In the genomic region with DNA sequence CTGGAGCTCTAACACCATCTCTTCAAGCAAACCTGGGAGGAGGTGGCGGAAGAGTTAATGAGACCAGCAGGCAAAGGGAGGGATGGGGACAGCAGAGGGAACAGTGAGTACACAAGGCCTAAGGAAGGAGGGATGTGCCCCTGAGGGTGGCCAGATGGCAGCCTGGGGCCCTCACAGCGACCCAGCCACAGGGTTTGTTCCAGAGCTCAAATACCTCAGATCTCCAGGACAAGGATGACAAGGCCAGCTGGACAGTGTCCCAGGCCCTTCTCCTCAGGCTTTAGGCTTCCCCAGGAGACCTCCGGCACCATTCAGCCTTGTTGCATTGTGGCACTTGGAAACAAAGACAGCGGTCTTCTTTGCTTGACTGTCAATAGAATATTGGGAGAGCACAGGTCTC, we compare ENCODE assay signal across 22 cellular contexts. TPM values are rescaled to one million over a fixed set of nuclear protein-coding genes. Genes with fewer than 3 reads are reported as not detected.
DNase-seq lines count a peak whose midpoint lies in the region; ATAC-seq and TF ChIP-seq lines count a peak whose summit lies in the region.
"Had no signal": no experiment of that assay in that cellular context is flagged by ENCODE, and none has a peak within 500 bp of the region (broad histone marks: within the 10 kb centered on the region; RNA-seq: fewer than 3 reads in every experiment).

No MANE protein-coding gene starts in this region.

- no peaks in the 10 kb centered on the region for H3K9me3 Mint-ChIP-seq in type B pancreatic cell
- H3K9me3 Mint-ChIP-seq: activated CD4-positive, alpha-beta T cell treated with anti-CD3 and anti-CD28 coated beads, Interleukin-2, amount 10 ng/mL, durations not matched to agents 24 days and 14 days; CD4-positive, alpha-beta memory T cell; natural killer cell treated with Interleukin-12 subunit alpha and Interleukin-12 subunit beta and Interleukin-15 and Interleukin-18, amount 100 ng/mL, for 72 hours had no signal

- H3K27ac Mint-ChIP-seq in type B pancreatic cell: no peak overlapping the region
- H3K27ac Mint-ChIP-seq: activated CD4-positive, alpha-beta T cell treated with anti-CD3 and anti-CD28 coated beads, Interleukin-2, amount 10 ng/mL, durations not matched to agents 24 days and 14 days had no signal

- ATAC-seq in Right ventricle myocardium inferior: no peak
- no peak for ATAC-seq in GM19035 (IDR thresholded peaks at IDR 0.05; ENCODE audit: unreplicated experiment)
- ATAC-seq in HG03159 (IDR thresholded peaks at IDR 0.05; ENCODE audit: unreplicated experiment): no peak

- H3K4me1 ChIP-seq in left ventricle myocardium inferior (peaks cover 66% of the 10 kb centered on the region), vagina (peaks cover 37% of the 10 kb centered on the region)

- no peak overlapping the region for H3K4me3 Mint-ChIP-seq in type B pancreatic cell
- H3K4me3 Mint-ChIP-seq: activated CD4-positive, alpha-beta T cell treated with anti-CD3 and anti-CD28 coated beads, Interleukin-2, amount 10 ng/mL, durations not matched to agents 24 days and 14 days; CD4-positive, alpha-beta memory T cell; natural killer cell treated with Interleukin-12 subunit alpha and Interleukin-12 subunit beta and Interleukin-15 and Interleukin-18, amount 100 ng/mL, for 72 hours had no signal

- DNase-seq in left ventricle myocardium inferior (no peak), Right ventricle myocardium inferior (ENCODE audit: missing footprints) (no peak), caudate nucleus (lab: John Stamatoyannopoulos, UW) (peak in 12 of 61 donors; percentile 19 to 80 (median 42)), vagina (ENCODE audit: extremely low spot score in 2 of 2) (no peak), type B pancreatic cell (ENCODE audit: extremely low spot score, unreplicated experiment) (no peak)
- DNase-seq: ACHN; activated CD4-positive, alpha-beta T cell treated with anti-CD3 and anti-CD28 coated beads, Interleukin-2, amount 10 ng/mL, durations not matched to agents 24 days and 14 days; activated CD8-positive, alpha-beta memory T cell treated with anti-CD3 and anti-CD28 coated beads, Interleukin-2, amount 50 U/mL, for 48 hours; activated effector memory CD4-positive, alpha-beta T cell treated with anti-CD3 and anti-CD28 coated beads, Interleukin-2, amount 50 U/mL, for 16 hours; CD4-positive, alpha-beta memory T cell; DMS79 treated with DMSO at 0.1 percent for 48 hours; mammary epithelial cell; NCI-H1694 treated with DMSO at 0.1 percent for 48 hours; NCI-H446; RPMI8226; stimulated activated CD4-positive, alpha-beta T cell treated with anti-CD3 and anti-CD28 coated beads, Interleukin-4, amount 100 ng/mL, for 24 hours; SW 1271 had no signal

- TF ChIP-seq CTCF in left ventricle myocardium inferior (IDR thresholded peaks at IDR 0.05; ENCODE audit: borderline replicate concordance) (no peak), vagina (IDR thresholded peaks at IDR 0.05) (no peak), type B pancreatic cell (conservative IDR thresholded peaks at IDR 0.05) (no peak)

- H3K9me3 ChIP-seq in left ventricle myocardium inferior (replicated peaks) (no peaks in the 10 kb centered on the region), vagina (no peaks in the 10 kb centered on the region)

- H3K27ac ChIP-seq in left ventricle myocardium inferior (replicated peaks): peak overlapping the region; percentile 50
- peak overlapping the region; percentile 87 for H3K27ac ChIP-seq in caudate nucleus (ENCODE audit: low read depth, low read length)
- peak overlapping the region; percentile 47 for H3K27ac ChIP-seq in layer of hippocampus (ENCODE audit: low read depth, low read length)
- peak overlapping the region; percentile 47 for H3K27ac ChIP-seq in vagina
- H3K27ac ChIP-seq: skin epidermis had no signal

- no peak for TF ChIP-seq POLR2A in vagina (IDR thresholded peaks at IDR 0.05)

- peaks cover 3% of the 10 kb centered on the region for H3K36me3 Mint-ChIP-seq in type B pancreatic cell
- H3K36me3 Mint-ChIP-seq: CD4-positive, alpha-beta memory T cell; natural killer cell treated with Interleukin-12 subunit alpha and Interleukin-12 subunit beta and Interleukin-15 and Interleukin-18, amount 100 ng/mL, for 72 hours had no signal

- H3K36me3 ChIP-seq in left ventricle myocardium inferior (no peaks in the 10 kb centered on the region), vagina (no peaks in the 10 kb centered on the region)

- intact Hi-C loops in left ventricle myocardium inferior (cut with micrococcal nuclease) (loop anchor here (10.0 kb wide), 1 partner anchor 91 kb away; the partner anchor contains the start of gene UBALD1), Right ventricle myocardium inferior (cut with DNase I) (no loop called here), vagina (cut with DNase I) (no loop called here)

- peaks cover 32% of the 10 kb centered on the region for H3K4me1 Mint-ChIP-seq in type B pancreatic cell (ENCODE audit: unreplicated experiment)

- H3K27me3 ChIP-seq in left ventricle myocardium inferior (ENCODE audit: low read depth) (no peaks in the 10 kb centered on the region), layer of hippocampus (ENCODE audit: control insufficient read depth, insufficient read depth, low read length) (no peaks in the 10 kb centered on the region), vagina (no peaks in the 10 kb centered on the region)

- H3K27me3 Mint-ChIP-seq in type B pancreatic cell: no peaks in the 10 kb centered on the region
- H3K27me3 Mint-ChIP-seq: activated CD4-positive, alpha-beta T cell treated with anti-CD3 and anti-CD28 coated beads, Interleukin-2, amount 10 ng/mL, durations not matched to agents 24 days and 14 days; CD4-positive, alpha-beta memory T cell; natural killer cell treated with Interleukin-12 subunit alpha and Interleukin-12 subunit beta and Interleukin-15 and Interleukin-18, amount 100 ng/mL, for 72 hours had no signal

- H3K4me3 ChIP-seq in left ventricle myocardium inferior (no peak overlapping the region), vagina (no peak overlapping the region)
- H3K4me3 ChIP-seq: skin epidermis had no signal

RNA-seq across cellular contexts. Expression of gene CDIP1, which starts 14.9 kb away (rescaled TPM):
- total RNA-seq in left ventricle myocardium inferior (48.5 TPM), Right ventricle myocardium inferior (46.3 TPM), vagina (13.3 TPM), type B pancreatic cell (ENCODE audit: low replicate concordance) (19.2 and 41.3 TPM in 2 replicates)

RNA-seq across cellular contexts. Expression of gene C16orf96, which starts 32.5 kb away (rescaled TPM):
- total RNA-seq in left ventricle myocardium inferior (0.08 TPM), Right ventricle myocardium inferior (0.05 TPM), vagina (not detected), type B pancreatic cell (ENCODE audit: low replicate concordance) (0.14 and 0.43 TPM in 2 replicates)
- total RNA-seq: activated CD4-positive, alpha-beta T cell treated with anti-CD3 and anti-CD28 coated beads, Interleukin-2, amount 10 ng/mL, durations not matched to agents 24 days and 14 days; natural killer cell treated with Interleukin-12 subunit alpha and Interleukin-12 subunit beta and Interleukin-15 and Interleukin-18, amount 100 ng/mL, for 72 hours had no signal

RNA-seq across cellular contexts. Expression of gene HMOX2, which starts 47.5 kb away (rescaled TPM):
- total RNA-seq in left ventricle myocardium inferior (115 TPM), Right ventricle myocardium inferior (126 TPM), vagina (52.8 TPM), type B pancreatic cell (ENCODE audit: low replicate concordance) (37.8 and 46.2 TPM in 2 replicates)

RNA-seq across cellular contexts. Expression of gene NMRAL1, which starts 49.3 kb away (rescaled TPM):
- 21.9 TPM for total RNA-seq in left ventricle myocardium inferior
- 26.0 TPM for total RNA-seq in Right ventricle myocardium inferior
- 35.6 TPM for total RNA-seq in vagina
- total RNA-seq in type B pancreatic cell (ENCODE audit: low replicate concordance): 48.3 and 49.1 TPM in 2 replicates
